Comparison of ENCODE assay signal across 24 cellular contexts in genomic region chr22:48804811-48805301, GRCh38.
"Had no signal": no experiment of that assay in that cellular context is flagged by ENCODE, and none has a peak within 500 bp of the region (broad histone marks: within the 10 kb centered on the region; RNA-seq: fewer than 3 reads in every experiment).

No MANE protein-coding gene starts in this region.

- ATAC-seq: activated T-cell treated with anti-CD3 and anti-CD28 coated beads, Interleukin-2, amount 50 U/mL, for 72 hours; naive thymus-derived CD4-positive, alpha-beta T cell had no signal

- H3K27ac ChIP-seq: ascending aorta, epithelial cell of prostate, esophagus squamous epithelium, parathyroid adenoma, right atrium auricular region, suprapubic skin, tibial nerve had no signal

- H3K27me3 Mint-ChIP-seq: activated naive CD8-positive, alpha-beta T cell treated with anti-CD3 and anti-CD28 coated beads, Interleukin-2, amount 10 ng/mL, durations not matched to agents 7 days and 5 days; naive thymus-derived CD4-positive, alpha-beta T cell had no signal

- H3K27me3 ChIP-seq: ascending aorta, right atrium auricular region, suprapubic skin, tibial nerve had no signal

- H3K9ac ChIP-seq: parathyroid adenoma had no signal

- H3K4me1 Mint-ChIP-seq: activated naive CD4-positive, alpha-beta T cell treated with anti-CD3 and anti-CD28 coated beads, Interleukin-2, amount 10 ng/mL, durations not matched to agents 7 days and 5 days; activated naive CD8-positive, alpha-beta T cell treated with anti-CD3 and anti-CD28 coated beads, Interleukin-2, amount 10 ng/mL, durations not matched to agents 7 days and 5 days; memory B cell; naive thymus-derived CD4-positive, alpha-beta T cell had no signal

- H3K36me3 Mint-ChIP-seq: activated naive CD4-positive, alpha-beta T cell treated with anti-CD3 and anti-CD28 coated beads, Interleukin-2, amount 10 ng/mL, durations not matched to agents 7 days and 5 days; activated naive CD8-positive, alpha-beta T cell treated with anti-CD3 and anti-CD28 coated beads, Interleukin-2, amount 10 ng/mL, durations not matched to agents 7 days and 5 days; memory B cell; naive thymus-derived CD4-positive, alpha-beta T cell had no signal

- FAIRE-seq: endometrium, islet of Langerhans had no signal

- H3K36me3 ChIP-seq: ascending aorta, esophagus squamous epithelium, right atrium auricular region, suprapubic skin, tibial nerve had no signal

- H3K27ac Mint-ChIP-seq: activated naive CD4-positive, alpha-beta T cell treated with anti-CD3 and anti-CD28 coated beads, Interleukin-2, amount 10 ng/mL, durations not matched to agents 7 days and 5 days; activated naive CD8-positive, alpha-beta T cell treated with anti-CD3 and anti-CD28 coated beads, Interleukin-2, amount 10 ng/mL, durations not matched to agents 7 days and 5 days; activated T-cell treated with anti-CD3 and anti-CD28 coated beads, Interleukin-2, amount 50 U/mL, for 72 hours; memory B cell; naive thymus-derived CD4-positive, alpha-beta T cell had no signal

- H3K4me1 ChIP-seq: ascending aorta, esophagus squamous epithelium, parathyroid adenoma, right atrium auricular region, suprapubic skin, tibial nerve had no signal

- H3K4me3 ChIP-seq: ascending aorta, esophagus squamous epithelium, right atrium auricular region, suprapubic skin, tibial nerve had no signal

- H3K9me3 Mint-ChIP-seq: activated naive CD4-positive, alpha-beta T cell treated with anti-CD3 and anti-CD28 coated beads, Interleukin-2, amount 10 ng/mL, durations not matched to agents 7 days and 5 days; activated naive CD8-positive, alpha-beta T cell treated with anti-CD3 and anti-CD28 coated beads, Interleukin-2, amount 10 ng/mL, durations not matched to agents 7 days and 5 days; activated T-cell treated with anti-CD3 and anti-CD28 coated beads, Interleukin-2, amount 50 U/mL, for 72 hours; memory B cell; naive thymus-derived CD4-positive, alpha-beta T cell had no signal

- DNase-seq: activated CD4-positive, alpha-beta T cell treated with anti-CD3 and anti-CD28 coated beads for 4 hours; activated CD4-positive, alpha-beta T cell treated with anti-CD3 and anti-CD28 coated beads, Interleukin-2, amount 50 U/mL, for 4 hours; activated CD4-positive, CD25-positive, alpha-beta regulatory T cell; activated naive CD4-positive, alpha-beta T cell treated with anti-CD3 and anti-CD28 coated beads, Interleukin-2, amount 10 ng/mL, durations not matched to agents 7 days and 5 days; activated naive CD8-positive, alpha-beta T cell treated with anti-CD3 and anti-CD28 coated beads, Interleukin-2, amount 10 ng/mL, durations not matched to agents 7 days and 5 days; activated T-cell treated with anti-CD3 and anti-CD28 coated beads for 4 hours; activated T-cell treated with anti-CD3 and anti-CD28 coated beads, Interleukin-2, amount 50 U/mL, for 72 hours; central memory CD4-positive, alpha-beta T cell; dermis blood vessel endothelial cell; effector CD4-positive, alpha-beta T cell; esophagus squamous epithelium; foreskin melanocyte; midbrain; naive thymus-derived CD4-positive, alpha-beta T cell; stimulated activated naive CD4-positive, alpha-beta T cell had no signal

- H3K4me3 Mint-ChIP-seq: activated naive CD4-positive, alpha-beta T cell treated with anti-CD3 and anti-CD28 coated beads, Interleukin-2, amount 10 ng/mL, durations not matched to agents 7 days and 5 days; activated naive CD8-positive, alpha-beta T cell treated with anti-CD3 and anti-CD28 coated beads, Interleukin-2, amount 10 ng/mL, durations not matched to agents 7 days and 5 days; activated T-cell treated with anti-CD3 and anti-CD28 coated beads, Interleukin-2, amount 50 U/mL, for 72 hours; memory B cell; naive thymus-derived CD4-positive, alpha-beta T cell had no signal

- H3K9me3 ChIP-seq: ascending aorta, esophagus squamous epithelium, right atrium auricular region, suprapubic skin, tibial nerve had no signal
